In the genomic region with DNA sequence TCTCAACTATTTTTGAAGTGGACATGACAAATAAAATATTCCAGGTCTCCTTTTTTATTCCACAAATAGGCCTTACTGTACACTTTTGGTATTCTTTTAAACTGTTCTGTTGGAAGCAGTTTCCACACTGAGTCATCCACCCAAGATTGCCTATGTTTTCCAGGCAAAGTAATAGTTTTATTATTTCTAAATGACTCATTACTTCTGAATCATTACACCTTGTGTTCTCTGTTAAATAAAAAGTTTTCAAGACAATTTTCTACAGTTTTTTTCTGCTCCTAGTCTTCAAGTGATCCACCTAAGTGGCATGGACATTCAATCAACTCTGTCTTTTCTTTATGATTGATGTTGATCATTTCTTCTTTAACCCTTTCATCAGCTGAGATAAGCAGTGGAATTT, we compare ENCODE assay signal across 12 cellular contexts. TPM values are rescaled to one million over a fixed set of nuclear protein-coding genes. Genes with fewer than 3 reads are reported as not detected.
DNase-seq lines count a peak whose midpoint lies in the region.
"Had no signal": no experiment of that assay in that cellular context is flagged by ENCODE, and none has a peak within 500 bp of the region (broad histone marks: within the 10 kb centered on the region; RNA-seq: fewer than 3 reads in every experiment).

No MANE protein-coding gene starts in this region.

- H3K27ac Mint-ChIP-seq in activated T-helper 1 cell treated with anti-CD3 and anti-CD28 coated beads, Interleukin-12 subunit alpha, Interleukin-12 subunit beta, Interleukin-2, Interleukin-4 antibody, amounts not matched to agents 30 ng/mL and 10 ng/mL and 1 ng/mL, durations not matched to agents 14 hours and 24 hours and 36 hours: no peak overlapping the region
- H3K27ac Mint-ChIP-seq: GM23338; naive thymus-derived CD8-positive, alpha-beta T cell had no signal

- DNase-seq in Daoy (ENCODE audit: low read depth) (peak; percentile 76), RPMI7951 (ENCODE audit: low read depth) (peak; percentile 78), fibroblast of gingiva (ENCODE audit: low read depth) (peak; percentile 48), renal cortical epithelial cell (ENCODE audit: low read depth) (peak; percentile 96), NCI-H1417 (lab: John Stamatoyannopoulos, UW) (no peak), NCI-H1105 (lab: John Stamatoyannopoulos, UW) (no peak), NCI-H1048 (lab: John Stamatoyannopoulos, UW) (no peak)
- no peak for DNase-seq in activated T-helper 1 cell treated with anti-CD3 and anti-CD28 coated beads, Interleukin-12 subunit alpha, Interleukin-12 subunit beta, Interleukin-2, Interleukin-4 antibody, amounts not matched to agents 30 ng/mL and 10 ng/mL and 1 ng/mL, durations not matched to agents 14 hours and 24 hours and 36 hours (ENCODE audit: low spot score)
- DNase-seq: amygdala; naive thymus-derived CD8-positive, alpha-beta T cell; stimulated activated CD4-positive, alpha-beta T cell treated with anti-CD3 and anti-CD28 coated beads, Interleukin-1b, Interleukin-23, amount 100 ng/mL, for 48 hours had no signal

- H3K4me3 Mint-ChIP-seq in activated T-helper 1 cell treated with anti-CD3 and anti-CD28 coated beads, Interleukin-12 subunit alpha, Interleukin-12 subunit beta, Interleukin-2, Interleukin-4 antibody, amounts not matched to agents 30 ng/mL and 10 ng/mL and 1 ng/mL, durations not matched to agents 14 hours and 24 hours and 36 hours: no peak overlapping the region
- H3K4me3 Mint-ChIP-seq: GM23338; naive thymus-derived CD8-positive, alpha-beta T cell had no signal

- H3K36me3 Mint-ChIP-seq in activated T-helper 1 cell treated with anti-CD3 and anti-CD28 coated beads, Interleukin-12 subunit alpha, Interleukin-12 subunit beta, Interleukin-2, Interleukin-4 antibody, amounts not matched to agents 30 ng/mL and 10 ng/mL and 1 ng/mL, durations not matched to agents 14 hours and 24 hours and 36 hours (ENCODE audit: low read depth): no peaks in the 10 kb centered on the region
- H3K36me3 Mint-ChIP-seq: naive thymus-derived CD8-positive, alpha-beta T cell had no signal

- intact Hi-C loops in activated T-helper 1 cell treated with anti-CD3 and anti-CD28 coated beads, Interleukin-12 subunit alpha, Interleukin-12 subunit beta, Interleukin-2, Interleukin-4 antibody, amounts not matched to agents 30 ng/mL and 10 ng/mL and 1 ng/mL, durations not matched to agents 14 hours and 24 hours and 36 hours (cut with micrococcal nuclease): no loop called here

- no peaks in the 10 kb centered on the region for H3K9me3 Mint-ChIP-seq in activated T-helper 1 cell treated with anti-CD3 and anti-CD28 coated beads, Interleukin-12 subunit alpha, Interleukin-12 subunit beta, Interleukin-2, Interleukin-4 antibody, amounts not matched to agents 30 ng/mL and 10 ng/mL and 1 ng/mL, durations not matched to agents 14 hours and 24 hours and 36 hours
- H3K9me3 Mint-ChIP-seq: GM23338 had no signal

- no peaks in the 10 kb centered on the region for H3K27me3 Mint-ChIP-seq in activated T-helper 1 cell treated with anti-CD3 and anti-CD28 coated beads, Interleukin-12 subunit alpha, Interleukin-12 subunit beta, Interleukin-2, Interleukin-4 antibody, amounts not matched to agents 30 ng/mL and 10 ng/mL and 1 ng/mL, durations not matched to agents 14 hours and 24 hours and 36 hours (ENCODE audit: insufficient read depth)

- H3K4me1 Mint-ChIP-seq in activated T-helper 1 cell treated with anti-CD3 and anti-CD28 coated beads, Interleukin-12 subunit alpha, Interleukin-12 subunit beta, Interleukin-2, Interleukin-4 antibody, amounts not matched to agents 30 ng/mL and 10 ng/mL and 1 ng/mL, durations not matched to agents 14 hours and 24 hours and 36 hours (ENCODE audit: low read depth): no peaks in the 10 kb centered on the region

RNA-seq across cellular contexts. Expression of a gene that starts 26.5 kb away (rescaled TPM):
- total RNA-seq in Daoy (2014; rRNA removed; shearing (Covaris generic)): 6.5 and 10.2 TPM in 2 replicates
- 14.7 and 15.1 TPM in 2 replicates for total RNA-seq in RPMI7951 (2014; rRNA removed; shearing (Covaris generic))
- total RNA-seq in renal cortical epithelial cell: 36.6 and 98.2 TPM in 2 replicates
- 0.15 TPM in 1 of 2 replicates, not detected in the other for total RNA-seq in activated T-helper 1 cell treated with anti-CD3 and anti-CD28 coated beads, Interleukin-12 subunit alpha, Interleukin-12 subunit beta, Interleukin-2, Interleukin-4 antibody, amounts not matched to agents 30 ng/mL and 10 ng/mL and 1 ng/mL, durations not matched to agents 14 hours and 24 hours and 36 hours

Comparison
In these comparisons a context has a peak if more than half of its experiments do, and no peak if none do; other contexts are left out.
1. DNase-seq: peak in Daoy (single experiment), RPMI7951 (single experiment), fibroblast of gingiva (single experiment) and renal cortical epithelial cell (single experiment); none in NCI-H1417 (0 of 3), NCI-H1105 (single experiment), NCI-H1048 (single experiment) and activated T-helper 1 cell treated with anti-CD3 and anti-CD28 coated beads, Interleukin-12 subunit alpha, Interleukin-12 subunit beta, Interleukin-2, Interleukin-4 antibody, amounts not matched to agents 30 ng/mL and 10 ng/mL and 1 ng/mL, durations not matched to agents 14 hours and 24 hours and 36 hours (single experiment).